ENCODE assay signal across 8 cellular contexts in the genomic region with DNA sequence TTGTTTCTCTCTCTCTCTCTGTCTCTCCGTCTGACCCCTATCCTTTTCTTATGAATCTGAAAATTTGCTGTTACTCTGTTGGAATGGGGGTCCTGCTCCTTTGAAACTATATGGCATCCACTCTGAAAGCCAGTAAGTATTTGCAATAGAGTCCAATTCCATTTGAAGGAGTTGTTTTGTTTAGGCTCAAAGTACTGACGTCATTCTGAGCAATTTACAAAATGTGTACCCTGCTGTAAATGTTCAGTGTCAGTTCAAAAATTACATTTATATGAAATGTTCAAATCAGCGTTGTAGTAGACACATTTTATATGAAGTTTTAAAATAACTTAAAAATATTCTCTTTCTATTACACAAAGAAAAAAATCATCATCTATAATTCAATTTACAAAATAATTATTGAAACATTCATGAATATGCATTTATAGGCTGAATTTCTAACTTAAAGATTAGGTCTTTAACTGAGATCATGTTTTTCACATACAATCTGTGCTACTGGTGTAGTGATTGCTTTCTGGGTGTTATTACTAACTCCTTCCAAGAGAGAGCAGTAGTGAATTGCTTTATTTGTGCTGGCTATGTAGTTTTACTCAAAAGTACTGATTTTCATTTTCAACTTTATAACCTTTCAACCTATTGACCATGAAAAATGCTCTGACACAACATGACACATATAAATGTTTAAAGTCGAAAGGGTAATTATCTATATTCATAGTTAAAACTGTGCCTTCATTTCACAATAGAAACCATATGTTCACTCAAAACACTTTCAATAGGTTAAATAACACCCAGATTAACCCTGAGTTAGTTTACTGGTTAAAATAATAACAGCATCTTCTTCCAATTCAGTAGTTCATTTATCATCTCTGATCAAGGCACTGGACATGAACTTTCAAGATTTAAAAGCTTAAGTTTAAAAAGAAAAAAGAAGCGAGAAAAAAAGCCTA.
DNase-seq lines count a peak whose midpoint lies in the region; ATAC-seq and TF ChIP-seq lines count a peak whose summit lies in the region.

No MANE protein-coding gene starts in this region.

- DNase-seq in Daoy (ENCODE audit: low read depth) = peak; percentile 10
- no peak for DNase-seq in chondrocyte (ENCODE audit: low spot score)
- no peak for DNase-seq in prostate gland (ENCODE audit: low spot score)
- DNase-seq in stimulated activated CD4-positive, alpha-beta T cell treated with anti-CD3 and anti-CD28 coated beads, Interleukin-2, amount 100 ng/mL, for 48 hours = no peak
- no peak for DNase-seq in naive thymus-derived CD8-positive, alpha-beta T cell

- H3K27ac Mint-ChIP-seq in chondrocyte (ENCODE audit: unreplicated experiment) = no peak overlapping the region
- H3K27ac Mint-ChIP-seq in naive thymus-derived CD8-positive, alpha-beta T cell = no peak overlapping the region

- peak; percentile 80 for ATAC-seq in GM21515 (IDR thresholded peaks at IDR 0.05; ENCODE audit: unreplicated experiment)
- no peak for ATAC-seq in HG03457 (IDR thresholded peaks at IDR 0.05; ENCODE audit: unreplicated experiment)
- ATAC-seq in naive thymus-derived CD8-positive, alpha-beta T cell = no peak

- no peak for TF ChIP-seq POLR2A in prostate gland (IDR thresholded peaks at IDR 0.05)

- H3K9me3 Mint-ChIP-seq in chondrocyte (ENCODE audit: low read depth) = no peaks in the 10 kb centered on the region
- peaks cover 0 to 2% (median 0%) of the 10 kb centered on the region in 9 donors for H3K9me3 Mint-ChIP-seq in naive thymus-derived CD8-positive, alpha-beta T cell

- no peak overlapping the region for H3K27ac ChIP-seq in prostate gland

- no peak overlapping the region for H3K4me3 Mint-ChIP-seq in chondrocyte (ENCODE audit: unreplicated experiment)
- H3K4me3 Mint-ChIP-seq in naive thymus-derived CD8-positive, alpha-beta T cell = no peak overlapping the region

- no peaks in the 10 kb centered on the region for H3K4me1 ChIP-seq in prostate gland (replicated peaks)

- POLR2A ChIA-PET in naive thymus-derived CD8-positive, alpha-beta T cell (lab: Charles Lee) = no interaction called here

- no peaks in the 10 kb centered on the region for H3K36me3 Mint-ChIP-seq in chondrocyte (ENCODE audit: low read depth)
- no peaks in the 10 kb centered on the region for H3K36me3 Mint-ChIP-seq in naive thymus-derived CD8-positive, alpha-beta T cell

- peaks cover 7% of the 10 kb centered on the region for H3K4me1 Mint-ChIP-seq in chondrocyte (ENCODE audit: low read depth)
- no peaks in the 10 kb centered on the region for H3K4me1 Mint-ChIP-seq in naive thymus-derived CD8-positive, alpha-beta T cell

- no peak overlapping the region for H3K4me3 ChIP-seq in prostate gland

- no peaks in the 10 kb centered on the region for H3K36me3 ChIP-seq in prostate gland

- no peaks in the 10 kb centered on the region for H3K27me3 ChIP-seq in prostate gland (replicated peaks; ENCODE audit: insufficient read depth)

- H3K27me3 Mint-ChIP-seq in chondrocyte (ENCODE audit: low read depth) = no peaks in the 10 kb centered on the region
- no peaks in the 10 kb centered on the region for H3K27me3 Mint-ChIP-seq in naive thymus-derived CD8-positive, alpha-beta T cell

- WGBS in prostate gland = 56% methylated on average over 5 of the region's 5 CpGs

- TF ChIP-seq CTCF in LNCAP (IDR thresholded peaks at IDR 0.05) = peak; percentile 82
- peak; percentile 92 for TF ChIP-seq CTCF in chondrocyte (IDR thresholded peaks at IDR 0.05)
- TF ChIP-seq CTCF in prostate gland (IDR thresholded peaks at IDR 0.05) = peak in 3 of 4 experiments; percentile 20 to 51 (median 24)

- intact Hi-C loops in prostate gland (cut with DNase I) = no loop called here

- no peaks in the 10 kb centered on the region for H3K9me3 ChIP-seq in prostate gland

Comparison
In these comparisons a context has a peak if more than half of its experiments do, and no peak if none do; other contexts are left out.
1. CTCF ChIP-seq: peak in every context shown above with its lines; median percentile 92 in chondrocyte; 82 in LNCAP; 24 in prostate gland.